In the genomic region with DNA sequence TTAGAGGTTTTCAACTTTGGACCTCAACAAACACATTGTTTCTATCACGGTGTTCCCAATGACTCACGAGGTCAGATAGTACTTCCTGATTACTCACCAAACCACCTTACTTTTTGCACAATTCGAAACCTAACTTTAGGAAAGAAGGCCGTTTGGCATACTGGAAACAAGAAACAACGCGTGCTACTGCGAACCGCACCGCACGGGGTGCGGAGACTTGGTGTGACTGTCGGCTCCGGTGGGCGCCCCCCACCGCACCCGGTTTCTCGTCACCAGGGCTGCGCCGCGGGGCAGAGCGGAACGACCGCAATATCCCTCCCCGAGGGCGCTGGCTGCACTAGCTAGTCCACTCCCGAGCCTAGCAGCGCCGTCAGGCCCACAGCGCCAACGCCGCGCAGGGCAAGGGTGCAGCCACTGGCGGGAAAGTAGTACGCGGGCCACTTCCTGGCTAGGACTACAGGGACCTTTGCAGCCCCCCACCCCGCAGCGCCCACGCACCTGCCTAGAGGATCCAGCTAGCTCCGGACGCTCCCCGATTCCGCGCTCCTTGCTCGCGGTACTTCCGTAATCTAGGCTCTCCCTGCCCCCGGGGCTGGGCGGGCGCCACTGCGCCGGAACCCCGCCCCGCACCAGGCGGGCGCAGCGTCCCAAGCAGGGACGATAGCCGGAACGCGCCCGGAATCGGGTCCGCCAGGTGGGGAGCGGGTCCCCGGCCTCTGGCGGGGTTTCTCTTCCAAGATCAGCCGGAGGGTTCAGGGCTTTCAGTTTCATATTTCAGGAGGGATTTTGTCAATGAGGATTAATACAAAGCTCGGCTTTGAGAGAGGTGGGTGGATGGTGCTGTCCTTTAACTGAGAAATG, we compare ENCODE assay signal across 8 cellular contexts. TPM values are rescaled to one million over a fixed set of nuclear protein-coding genes. Genes with fewer than 3 reads are reported as not detected.
DNase-seq lines count a peak whose midpoint lies in the region; ATAC-seq lines count a peak whose summit lies in the region.

A gene (minus strand): TSS at position 571 of the 861 bp plus-strand sequence. CDS start 9,002 bp downstream, outside the sequence.

- H3K4me3 Mint-ChIP-seq in naive thymus-derived CD4-positive, alpha-beta T cell, result peak within 1 kb of the TSS; percentile 88 to 96 (median 92)

- H3K9me3 Mint-ChIP-seq in naive thymus-derived CD4-positive, alpha-beta T cell, result no peaks in the 10 kb centered on the region

- peak within 1 kb of the TSS; percentile 96 for H3K9ac ChIP-seq in HUES48 (ENCODE audit: low read depth, low read length)

- H3K9me3 ChIP-seq in HUES48 (ENCODE audit: control insufficient read depth, insufficient read depth, low read length), result no peaks in the 10 kb centered on the region
- no peaks in the 10 kb centered on the region for H3K9me3 ChIP-seq in naive thymus-derived CD4-positive, alpha-beta T cell (ENCODE audit: control insufficient read depth in 2 of 3, low read length in 3 of 3)

- CTCF ChIA-PET in naive thymus-derived CD4-positive, alpha-beta T cell (lab: Charles Lee), result interaction anchor here (0.6 to 0.9 kb wide), 2 partner anchors 15 to 93 kb away, joined by 3 to 4 read pairs; no protein-coding TSS in a partner anchor

- intact Hi-C loops in naive thymus-derived CD4-positive, alpha-beta T cell (cut with micrococcal nuclease), result loop anchor here (1.0 to 10.0 kb wide), 8 partner anchors 170 to 1742 kb away; a partner anchor contains a TSS

- DNase-seq in DMS53 (lab: John Stamatoyannopoulos, UW) (peak; percentile 92), RKO (ENCODE audit: low spot score) (peak; percentile 93), activated T-helper 1 cell treated with Interleukin-2 at 50 U/mL for 16 hours (ENCODE audit: low read depth) (peak; percentile 50), fibroblast of gingiva (ENCODE audit: low read depth) (peak; percentile 67)
- DNase-seq in naive thymus-derived CD4-positive, alpha-beta T cell, result peak; percentile 49 to 74 (median 68)
- peak; percentile 64 for DNase-seq in stimulated activated naive CD4-positive, alpha-beta T cell treated with Interleukin-2 at 50 U/mL for 16 hours (lab: John Stamatoyannopoulos, UW)

- peak within 1 kb of the TSS; percentile 92 for H3K27ac ChIP-seq in HUES48 (ENCODE audit: low read depth, low read length)
- H3K27ac ChIP-seq in naive thymus-derived CD4-positive, alpha-beta T cell (ENCODE audit: low read depth, low read length), result peak within 1 kb of the TSS; percentile 67

- H3K36me3 Mint-ChIP-seq in naive thymus-derived CD4-positive, alpha-beta T cell, result peaks cover 0 to 7% (median 5%) of the 10 kb centered on the region in 5 donors

- POLR2A ChIA-PET in naive thymus-derived CD4-positive, alpha-beta T cell (lab: Charles Lee), result interaction anchor here (1.2 to 1.7 kb wide), 2 partner anchors 12 to 242 kb away, joined by 3 read pairs; no protein-coding TSS in a partner anchor

- peak; percentile 68 for ATAC-seq in GM21423 (IDR thresholded peaks at IDR 0.05; ENCODE audit: unreplicated experiment)
- ATAC-seq in naive thymus-derived CD4-positive, alpha-beta T cell, result peak; percentile 85

- H3K4me1 ChIP-seq in HUES48 (ENCODE audit: control insufficient read depth, insufficient read depth, low read length), result 0 out of 2 replicates have a peak, but pooled peaks cover 7% of the 10 kb centered on the region
- H3K4me1 ChIP-seq in naive thymus-derived CD4-positive, alpha-beta T cell (ENCODE audit: control insufficient read depth in 2 of 2, insufficient read depth in 2 of 2, low read length in 2 of 2), result peaks cover 3 to 7% of the 10 kb centered on the region in 2 donors

- H3K27ac Mint-ChIP-seq in naive thymus-derived CD4-positive, alpha-beta T cell, result peak within 1 kb of the TSS; percentile 68 to 93 (median 88)

- no peaks in the 10 kb centered on the region for H3K36me3 ChIP-seq in HUES48 (ENCODE audit: control insufficient read depth, insufficient read depth, low read length)
- peaks cover 0 to 8% (median 0%) of the 10 kb centered on the region in 3 experiments for H3K36me3 ChIP-seq in naive thymus-derived CD4-positive, alpha-beta T cell (ENCODE audit: control insufficient read depth in 2 of 3, insufficient read depth in 3 of 3, low read length in 3 of 3)

- peaks cover 0 to 4% (median 0%) of the 10 kb centered on the region in 5 donors for H3K27me3 Mint-ChIP-seq in naive thymus-derived CD4-positive, alpha-beta T cell

- no peaks in the 10 kb centered on the region; the same call in 1 of the 2 replicates for H3K27me3 ChIP-seq in HUES48 (ENCODE audit: control insufficient read depth, insufficient read depth, low read length)
- no peaks in the 10 kb centered on the region for H3K27me3 ChIP-seq in naive thymus-derived CD4-positive, alpha-beta T cell (ENCODE audit: control insufficient read depth in 2 of 2, insufficient read depth in 2 of 2, low read length in 2 of 2)

- H3K4me1 Mint-ChIP-seq in naive thymus-derived CD4-positive, alpha-beta T cell, result peaks cover 21 to 51% (median 40%) of the 10 kb centered on the region in 7 donors

- peak within 1 kb of the TSS; percentile 94 for H3K4me3 ChIP-seq in HUES48 (ENCODE audit: low read depth, low read length)
- H3K4me3 ChIP-seq in naive thymus-derived CD4-positive, alpha-beta T cell (ENCODE audit: low read length), result peak within 1 kb of the TSS; percentile 95

RNA-seq across cellular contexts. Expression of the gene that starts here (rescaled TPM):
- total RNA-seq in naive thymus-derived CD4-positive, alpha-beta T cell, result 10 to 100 TPM; 33.4 to 71.1 (median 65.4) TPM
- 10 to 100 TPM; 31.3 to 48.6 TPM for polyA plus RNA-seq in naive thymus-derived CD4-positive, alpha-beta T cell

Comparison
In these comparisons a context has a peak if more than half of its experiments do, and no peak if none do; other contexts are left out.
1. Peak in every context shown above with its lines: DNase-seq, ATAC-seq, H3K4me3 ChIP-seq and H3K27ac ChIP-seq.